In the genomic region with DNA sequence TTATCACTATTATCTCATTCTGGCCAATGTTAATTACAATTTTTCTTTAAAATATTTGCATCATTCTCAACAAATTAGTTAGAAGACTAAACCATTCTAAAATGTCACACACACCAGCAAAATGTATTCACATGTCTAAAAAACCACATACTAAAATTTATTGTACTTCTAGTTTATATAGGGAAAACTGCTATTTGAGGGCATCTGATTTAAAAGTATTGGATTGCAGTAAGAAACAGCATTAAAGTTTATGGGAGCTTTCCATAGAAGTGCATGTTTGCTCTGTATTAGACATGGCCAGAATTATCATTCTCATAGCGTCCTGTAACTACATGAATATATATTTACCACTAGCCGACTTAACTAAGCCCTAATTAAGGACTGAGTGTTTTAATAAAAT, we compare ENCODE assay signal across 25 cellular contexts.
"Had no signal": no experiment of that assay in that cellular context is flagged by ENCODE, and none has a peak within 500 bp of the region (broad histone marks: within the 10 kb centered on the region; RNA-seq: fewer than 3 reads in every experiment).

No MANE protein-coding gene starts in this region.

- H3K9me3 ChIP-seq: colonic mucosa, esophagus squamous epithelium, gastrocnemius medialis, heart right ventricle, left lung, lower lobe of right lung, mucosa of descending colon had no signal

- DNase-seq: colonic mucosa; cortex of kidney; effector CD8-positive, alpha-beta T cell; effector memory CD8-positive, alpha-beta T cell; endodermal cell; erythroblast; esophagus squamous epithelium; foreskin fibroblast; foreskin melanocyte; gastrocnemius medialis; glutamatergic neuron; head of caudate nucleus; heart right ventricle; hippocampal formation; kidney glomerular epithelial cell; left lung; left ventricle myocardium superior; lower lobe of right lung; mesenchymal stem cell; mucosa of descending colon; naive B cell had no signal

- H3K36me3 ChIP-seq: colonic mucosa, esophagus squamous epithelium, gastrocnemius medialis, heart right ventricle, left lung, lower lobe of right lung had no signal

- H3K27ac ChIP-seq: colonic mucosa, epithelial cell of prostate, esophagus squamous epithelium, gastrocnemius medialis, heart right ventricle, left lung, lower lobe of right lung had no signal

- H3K4me3 ChIP-seq: colonic mucosa, esophagus squamous epithelium, gastrocnemius medialis, heart right ventricle, left lung, lower lobe of right lung, mucosa of descending colon had no signal

- H3K36me3 Mint-ChIP-seq: mesothelial cell of epicardium, naive B cell had no signal

- H3K9me3 Mint-ChIP-seq: dendritic cell treated with granulocyte-macrophage colony-stimulating factor and Interleukin-4, amounts not matched to agents 40 ng/mL and 50 ng/mL, for 4 days; effector memory CD8-positive, alpha-beta T cell; endodermal cell; mesothelial cell of epicardium; naive B cell had no signal

- H3K4me1 ChIP-seq: esophagus squamous epithelium, gastrocnemius medialis, left lung, lower lobe of right lung had no signal

- H3K27ac Mint-ChIP-seq: dendritic cell treated with granulocyte-macrophage colony-stimulating factor and Interleukin-4, amounts not matched to agents 40 ng/mL and 50 ng/mL, for 4 days; effector memory CD8-positive, alpha-beta T cell; endodermal cell; mesothelial cell of epicardium; naive B cell had no signal

- ATAC-seq: effector memory CD8-positive, alpha-beta T cell; esophagus mucosa; gastrocnemius medialis; heart right ventricle; left lung; left ventricle myocardium superior; lower lobe of right lung; mucosa of descending colon had no signal
